2 cellular contexts compared by ENCODE assay signal in genomic region chr10:17109475-17110207, GRCh38.
TF ChIP-seq lines count a peak whose summit lies in the region.

No MANE protein-coding gene starts in this region.

TF ChIP-seq in IMR-90, 13 proteins besides CTCF, POLR2A, EP300 and RAD21 (continued from another document):
- TF ChIP-seq USF2 (IDR thresholded peaks at IDR 0.05; ENCODE audit: low read depth, low read length) (no peak), ELK1 (IDR thresholded peaks at IDR 0.05; ENCODE audit: borderline replicate concordance, low read depth, low read length) (no peak), BHLHE40 (IDR thresholded peaks at IDR 0.05; ENCODE audit: low read depth, low read length) (peak; percentile 21; the same call in 1 of the 2 replicates), NFE2L2 (IDR thresholded peaks at IDR 0.05; ENCODE audit: low read depth, low read length) (no peak), SMC3 (IDR thresholded peaks at IDR 0.05; ENCODE audit: low read depth, low read length) (no peak), MAZ (IDR thresholded peaks at IDR 0.05; ENCODE audit: borderline replicate concordance, low read depth, low read length) (no peak), CEBPB (IDR thresholded peaks at IDR 0.05; ENCODE audit: low read depth, low read length) (no peak), CHD1 (IDR thresholded peaks at IDR 0.05; ENCODE audit: low read depth, low read length) (no peak), FOS (IDR thresholded peaks at IDR 0.05; ENCODE audit: low read depth, low read length) (peak; percentile 62; the same call in 1 of the 2 replicates), MAFK (IDR thresholded peaks at IDR 0.05; ENCODE audit: low read depth, low read length) (0 out of 2 replicates have a peak, but pooled peaks have one; percentile 29), RCOR1 (IDR thresholded peaks at IDR 0.05; ENCODE audit: insufficient replicate concordance, low read length) (no peak), MXI1 (IDR thresholded peaks at IDR 0.05; ENCODE audit: borderline replicate concordance, low read depth, low read length) (no peak)

TF ChIP-seq in K562, 482 proteins besides CTCF, POLR2A, EP300 and RAD21 (continued from another document and continues in another):
- no peak for TF ChIP-seq CREB3L1 (IDR thresholded peaks at IDR 0.05; ENCODE audit: borderline replicate concordance, low read depth)
- TF ChIP-seq ZNF133 (CRISPR knock-in tag; IDR thresholded peaks at IDR 0.05) = no peak
- TF ChIP-seq CCAR2 (IDR thresholded peaks at IDR 0.05; ENCODE audit: low read depth, low read length) = no peak
- no peak for TF ChIP-seq SMAD4 (CRISPR knock-in tag; conservative IDR thresholded peaks at IDR 0.05)
- TF ChIP-seq ATF7 (IDR thresholded peaks at IDR 0.05) = no peak
- TF ChIP-seq CREB5 (CRISPR knock-in tag; IDR thresholded peaks at IDR 0.05) = no peak
- no peak for TF ChIP-seq STAT5B (CRISPR knock-in tag; IDR thresholded peaks at IDR 0.05)
- TF ChIP-seq ZNF639 (CRISPR knock-in tag; conservative IDR thresholded peaks at IDR 0.05 in 1 of 2, IDR thresholded peaks at IDR 0.05 in 1 of 2) = no peak
- peak; percentile 73 for TF ChIP-seq ATF3 (IDR thresholded peaks at IDR 0.05)
- TF ChIP-seq ATF3 (CRISPR knock-in tag; conservative IDR thresholded peaks at IDR 0.05) = no peak
- no peak for TF ChIP-seq ZHX1 (conservative IDR thresholded peaks at IDR 0.05; ENCODE audit: low read length)
- no peak for TF ChIP-seq HNRNPUL1 (IDR thresholded peaks at IDR 0.05; ENCODE audit: low read length)
- TF ChIP-seq JUND (IDR thresholded peaks at IDR 0.05; ENCODE audit: borderline replicate concordance, low read depth, low read length) = peak; percentile 66; the same call in 1 of the 2 replicates
- no peak for TF ChIP-seq JUND (tag; IDR thresholded peaks at IDR 0.05; ENCODE audit: borderline replicate concordance, low read depth, low read length)
- TF ChIP-seq EHMT2 (IDR thresholded peaks at IDR 0.05) = peak; percentile 70; the same call in 1 of the 2 replicates
- no peak for TF ChIP-seq MYBL2 (IDR thresholded peaks at IDR 0.05; ENCODE audit: low read depth)
- no peak for TF ChIP-seq MYBL2 (CRISPR knock-in tag; IDR thresholded peaks at IDR 0.05; ENCODE audit: borderline replicate concordance)
- TF ChIP-seq POLR2H (tag; IDR thresholded peaks at IDR 0.05; ENCODE audit: low read depth) = no peak
- no peak for TF ChIP-seq XRCC4 (IDR thresholded peaks at IDR 0.05; ENCODE audit: extremely low read depth, insufficient read depth, insufficient read length)
- TF ChIP-seq MAFG (tag; conservative IDR thresholded peaks at IDR 0.05) = peak; percentile 33; the same call in 1 of the 2 replicates
- TF ChIP-seq HINFP (tag; conservative IDR thresholded peaks at IDR 0.05; ENCODE audit: low read depth) = no peak
- TF ChIP-seq MTA3 (IDR thresholded peaks at IDR 0.05; ENCODE audit: borderline replicate concordance) = no peak
- TF ChIP-seq NR2C1 (IDR thresholded peaks at IDR 0.05) = no peak
- no peak for TF ChIP-seq NR2C1 (tag; IDR thresholded peaks at IDR 0.05)
- peak; percentile 69; the same call in 1 of the 2 replicates for TF ChIP-seq C11orf30 (IDR thresholded peaks at IDR 0.05; ENCODE audit: low read depth)
- TF ChIP-seq TBL1XR1 (IDR thresholded peaks at IDR 0.05; ENCODE audit: low read length in 2 of 2) = no peak
- no peak for TF ChIP-seq SMC3 (conservative IDR thresholded peaks at IDR 0.05; ENCODE audit: insufficient read depth, low read depth, low read length)
- TF ChIP-seq ARHGAP35 (IDR thresholded peaks at IDR 0.05; ENCODE audit: partially characterized antibody) = no peak
- TF ChIP-seq DPF2 (IDR thresholded peaks at IDR 0.05) = no peak
- no peak for TF ChIP-seq ZNF431 (CRISPR knock-in tag; IDR thresholded peaks at IDR 0.05)
- TF ChIP-seq FOSL1 (tag; conservative IDR thresholded peaks at IDR 0.05) = peak; percentile 68
- TF ChIP-seq CC2D1A (IDR thresholded peaks at IDR 0.05) = no peak
- no peak for TF ChIP-seq ARNT (IDR thresholded peaks at IDR 0.05)
- no peak for TF ChIP-seq YY1 (IDR thresholded peaks at IDR 0.05; ENCODE audit: borderline replicate concordance in 1 of 3, control insufficient read depth in 1 of 3, extremely low read depth in 1 of 3, insufficient read depth in 3 of 3, insufficient read length in 1 of 3, insufficient replicate concordance in 2 of 3, low read depth in 1 of 3, low read length in 2 of 3)
- no peak for TF ChIP-seq MGA (IDR thresholded peaks at IDR 0.05)
- no peak for TF ChIP-seq NBN (IDR thresholded peaks at IDR 0.05; ENCODE audit: low read depth)
